Comparison of ENCODE assay signal across 34 cellular contexts in genomic region chr12:51475543-51475942, GRCh38.
"Had no signal": no experiment of that assay in that cellular context is flagged by ENCODE, and none has a peak within 500 bp of the region (broad histone marks: within the 10 kb centered on the region; RNA-seq: fewer than 3 reads in every experiment).

No MANE protein-coding gene starts in this region.

- H3K4me2 ChIP-seq: smooth muscle cell had no signal

- H3K36me3 Mint-ChIP-seq: activated naive CD8-positive, alpha-beta T cell treated with anti-CD3 and anti-CD28 coated beads for 36 hours; stimulated activated memory B cell treated with anti-CD40 and anti-IgM and Interleukin-4, amounts not matched to agents 10 μg/mL and 1 μg/mL and 100 μg/mL, for 72 hours had no signal

- FAIRE-seq: frontal cortex, keratinocyte had no signal

- H3K4me1 Mint-ChIP-seq: mesothelial cell of epicardium, nephron progenitor cell had no signal

- H3K36me3 ChIP-seq: cardiac muscle cell, neutrophil, ovary, sigmoid colon, tibial nerve had no signal

- H3K27me3 Mint-ChIP-seq: activated naive CD8-positive, alpha-beta T cell treated with anti-CD3 and anti-CD28 coated beads for 36 hours; effector memory CD8-positive, alpha-beta T cell; naive B cell; stimulated activated memory B cell treated with anti-CD40 and anti-IgM and Interleukin-4, amounts not matched to agents 10 μg/mL and 1 μg/mL and 100 μg/mL, for 72 hours; stimulated activated naive CD8-positive, alpha-beta T cell treated with anti-CD3 and anti-CD28 coated beads, Interleukin-15, amount 100 ng/mL, for 72 hours had no signal

- H3K27ac ChIP-seq: cardiac muscle cell, coronary artery, dorsolateral prefrontal cortex, neutrophil, ovary, psoas muscle, sigmoid colon, tibial nerve, WERI-Rb-1 had no signal

- H3K9me3 ChIP-seq: neutrophil, ovary, psoas muscle, sigmoid colon, tibial nerve had no signal

- H3K4me1 ChIP-seq: psoas muscle, sigmoid colon, tibial nerve had no signal

- H3K9me3 Mint-ChIP-seq: activated naive CD4-positive, alpha-beta T cell treated with anti-CD3 and anti-CD28 coated beads for 36 hours; activated naive CD8-positive, alpha-beta T cell treated with anti-CD3 and anti-CD28 coated beads for 36 hours; effector memory CD8-positive, alpha-beta T cell; mesothelial cell of epicardium; naive B cell; nephron progenitor cell; stimulated activated memory B cell treated with anti-CD40 and anti-IgM and Interleukin-4, amounts not matched to agents 10 μg/mL and 1 μg/mL and 100 μg/mL, for 72 hours; stimulated activated naive CD8-positive, alpha-beta T cell treated with anti-CD3 and anti-CD28 coated beads, Interleukin-15, amount 100 ng/mL, for 72 hours; T-helper 1 cell treated with Interleukin-12 subunit alpha and Interleukin-12 subunit beta and Interleukin-4 antibody, amounts not matched to agents 30 μg/mL and 1 μg/mL, for 36 hours had no signal

- DNase-seq: activated CD4-positive, alpha-beta T cell treated with anti-CD3 and anti-CD28 coated beads for 48 hours; activated CD4-positive, alpha-beta T cell treated with anti-CD3 and anti-CD28 coated beads, Interleukin-2, amount 50 U/mL, for 48 hours; activated CD8-positive, alpha-beta memory T cell treated with anti-CD3 and anti-CD28 coated beads for 24 hours; activated effector memory CD4-positive, alpha-beta T cell treated with anti-CD3 and anti-CD28 coated beads, Interleukin-2, amount 50 U/mL, for 16 hours; activated naive CD4-positive, alpha-beta T cell treated with anti-CD3 and anti-CD28 coated beads for 36 hours; activated naive CD8-positive, alpha-beta T cell treated with anti-CD3 and anti-CD28 coated beads for 36 hours; amniotic stem cell; dorsolateral prefrontal cortex; effector memory CD8-positive, alpha-beta T cell; erythroblast; left cardiac atrium; left ventricle myocardium superior; naive B cell; nephron progenitor cell; ovary; psoas muscle; sigmoid colon; stimulated activated CD4-positive, alpha-beta T cell treated with anti-CD3 and anti-CD28 coated beads, Interleukin-1b, Interleukin-23, amount 100 ng/mL, for 48 hours; stimulated activated CD4-positive, alpha-beta T cell treated with anti-CD3 and anti-CD28 coated beads, Interleukin-4, amount 100 ng/mL, for 4 hours; stimulated activated CD8-positive, alpha-beta memory T cell treated with anti-CD3 and anti-CD28 coated beads, Interleukin-4, amount 100 ng/mL, for 48 hours; stimulated activated naive CD8-positive, alpha-beta T cell treated with anti-CD3 and anti-CD28 coated beads, Interleukin-15, amount 100 ng/mL, for 72 hours; T-helper 9 cell; WERI-Rb-1 had no signal

- H3K4me3 Mint-ChIP-seq: activated naive CD4-positive, alpha-beta T cell treated with anti-CD3 and anti-CD28 coated beads for 36 hours; activated naive CD8-positive, alpha-beta T cell treated with anti-CD3 and anti-CD28 coated beads for 36 hours; effector memory CD8-positive, alpha-beta T cell; mesothelial cell of epicardium; naive B cell; nephron progenitor cell; stimulated activated memory B cell treated with anti-CD40 and anti-IgM and Interleukin-4, amounts not matched to agents 10 μg/mL and 1 μg/mL and 100 μg/mL, for 72 hours; stimulated activated naive CD8-positive, alpha-beta T cell treated with anti-CD3 and anti-CD28 coated beads, Interleukin-15, amount 100 ng/mL, for 72 hours; T-helper 1 cell treated with Interleukin-12 subunit alpha and Interleukin-12 subunit beta and Interleukin-4 antibody, amounts not matched to agents 30 μg/mL and 1 μg/mL, for 36 hours had no signal

- H3K4me3 ChIP-seq: cardiac muscle cell, coronary artery, dorsolateral prefrontal cortex, ovary, psoas muscle, sigmoid colon, smooth muscle cell, tibial nerve had no signal

- ATAC-seq: activated CD4-positive, CD25-positive, alpha-beta regulatory T cell treated with anti-CD3 and anti-CD28 coated beads, Interleukin-2, amount 50 U/mL, for 24 hours; effector memory CD8-positive, alpha-beta T cell; left cardiac atrium; left ventricle myocardium superior; psoas muscle; stimulated activated memory B cell treated with anti-CD40 and anti-IgM and Interleukin-4, amounts not matched to agents 10 μg/mL and 1 μg/mL and 100 μg/mL, for 72 hours; stimulated activated naive CD8-positive, alpha-beta T cell treated with anti-CD3 and anti-CD28 coated beads, Interleukin-15, amount 100 ng/mL, for 72 hours had no signal

- H3K27ac Mint-ChIP-seq: activated naive CD4-positive, alpha-beta T cell treated with anti-CD3 and anti-CD28 coated beads for 36 hours; activated naive CD8-positive, alpha-beta T cell treated with anti-CD3 and anti-CD28 coated beads for 36 hours; effector memory CD8-positive, alpha-beta T cell; mesothelial cell of epicardium; nephron progenitor cell; stimulated activated memory B cell treated with anti-CD40 and anti-IgM and Interleukin-4, amounts not matched to agents 10 μg/mL and 1 μg/mL and 100 μg/mL, for 72 hours; T-helper 1 cell treated with Interleukin-12 subunit alpha and Interleukin-12 subunit beta and Interleukin-4 antibody, amounts not matched to agents 30 μg/mL and 1 μg/mL, for 36 hours had no signal

- H3K27me3 ChIP-seq: cardiac muscle cell, dorsolateral prefrontal cortex, neutrophil, ovary, sigmoid colon, tibial nerve had no signal
